Comparison of ENCODE assay signal across 8 cellular contexts in the genomic region with DNA sequence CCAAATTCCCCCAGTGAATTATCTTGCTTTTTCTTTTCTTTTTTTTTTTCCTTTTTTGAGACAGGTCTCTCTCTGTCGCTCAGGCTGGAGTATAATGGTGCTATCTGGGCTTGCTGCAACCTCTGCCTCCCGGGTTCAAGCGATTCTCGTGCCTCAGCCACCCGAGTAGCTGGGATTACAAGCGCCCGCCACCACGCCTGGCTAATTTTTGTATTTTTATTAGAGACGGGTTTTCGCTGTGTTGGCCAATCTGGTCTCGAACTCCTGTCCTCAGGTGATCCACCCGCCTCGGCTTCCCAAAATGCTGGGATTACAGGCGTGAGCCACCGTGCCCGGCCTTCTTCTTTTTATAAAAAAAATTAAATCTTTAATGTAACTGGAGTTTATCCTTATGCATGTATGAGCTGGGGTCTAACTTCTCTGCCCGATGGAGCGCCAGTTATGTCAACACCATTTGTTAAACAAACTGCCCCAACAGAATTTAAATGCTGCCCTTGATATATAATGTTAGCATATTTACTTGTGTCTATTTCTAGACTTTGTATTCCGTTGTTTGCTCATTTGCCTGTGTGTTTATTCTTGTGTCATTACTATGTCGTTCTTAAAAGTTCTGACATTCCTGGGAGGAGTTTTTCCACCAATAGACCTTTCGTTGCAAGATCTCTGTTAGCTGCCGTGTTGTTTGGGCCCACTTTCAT. TPM values are rescaled to one million over a fixed set of nuclear protein-coding genes. Genes with fewer than 3 reads are reported as not detected.
DNase-seq lines count a peak whose midpoint lies in the region; ATAC-seq and TF ChIP-seq lines count a peak whose summit lies in the region.

No MANE protein-coding gene starts in this region.

- H3K4me1 Mint-ChIP-seq in naive thymus-derived CD4-positive, alpha-beta T cell: peaks cover 14 to 35% (median 16%) of the 10 kb centered on the region in 7 donors

- peak overlapping the region; percentile 81 for H3K27ac ChIP-seq in naive thymus-derived CD4-positive, alpha-beta T cell (ENCODE audit: low read depth, low read length)

- H3K4me3 ChIP-seq in Loucy (ENCODE audit: low read length, poor library complexity, severe bottlenecking): peak overlapping the region; percentile 85
- H3K4me3 ChIP-seq in naive thymus-derived CD4-positive, alpha-beta T cell (ENCODE audit: low read length): peak overlapping the region; percentile 91

- H3F3A ChIP-seq in Loucy (ENCODE audit: low read depth): no peaks in the 10 kb centered on the region

- H4K20me1 ChIP-seq in Loucy (ENCODE audit: insufficient read depth, low read length, poor library complexity, severe bottlenecking): peaks cover 26% of the 10 kb centered on the region

- H3K4me1 ChIP-seq in Loucy (ENCODE audit: insufficient read depth, low read length, poor library complexity, severe bottlenecking): peaks cover 20% of the 10 kb centered on the region
- peaks cover 5 to 8% of the 10 kb centered on the region in 2 donors for H3K4me1 ChIP-seq in naive thymus-derived CD4-positive, alpha-beta T cell (ENCODE audit: control insufficient read depth in 2 of 2, insufficient read depth in 2 of 2, low read length in 2 of 2)

- in situ Hi-C loops in GM13976 (cut with MboI; ENCODE audit: low sequenced_read_pairs, unreplicated experiment): no loop called here

- H3K9me2 ChIP-seq in Loucy (replicated peaks; ENCODE audit: low read depth, low read length): no peaks in the 10 kb centered on the region

- H3K27me3 Mint-ChIP-seq in naive thymus-derived CD4-positive, alpha-beta T cell: no peaks in the 10 kb centered on the region

- CTCF ChIA-PET in naive thymus-derived CD4-positive, alpha-beta T cell (lab: Charles Lee): interaction anchor here (0.7 to 2.4 kb wide), 4 partner anchors 11 to 91 kb away, joined by 4 to 6 read pairs (median 5); no protein-coding TSS in a partner anchor

- H3K9ac ChIP-seq in Loucy (ENCODE audit: low read depth, low read length, poor library complexity, severe bottlenecking): peak overlapping the region; percentile 98

- H2AFZ ChIP-seq in Loucy (ENCODE audit: low read length): peak overlapping the region; percentile 74

- peaks cover 18% of the 10 kb centered on the region; the same call in 1 of the 2 replicates for H3K36me3 ChIP-seq in Loucy (ENCODE audit: insufficient read depth, low read length)
- no peaks in the 10 kb centered on the region for H3K36me3 ChIP-seq in naive thymus-derived CD4-positive, alpha-beta T cell (ENCODE audit: control insufficient read depth in 2 of 3, insufficient read depth in 3 of 3, low read length in 3 of 3)

- H3K79me2 ChIP-seq in Loucy (ENCODE audit: insufficient read depth, low read length): peaks cover 43% of the 10 kb centered on the region

- peak overlapping the region; percentile 85 to 97 (median 93) for H3K4me3 Mint-ChIP-seq in naive thymus-derived CD4-positive, alpha-beta T cell

- DNase-seq in dermis blood vessel endothelial cell (peak; percentile 39), GM19238 (ENCODE audit: insufficient read length, low spot score) (no peak), GM13976 (ENCODE audit: low spot score) (no peak), C1 segment of cervical spinal cord (lab: John Stamatoyannopoulos, UW) (no peak)
- no peak for DNase-seq in naive thymus-derived CD4-positive, alpha-beta T cell

- TF ChIP-seq CTCF in Loucy (conservative IDR thresholded peaks at IDR 0.05; ENCODE audit: low read length) (no peak), GM13976 (IDR thresholded peaks at IDR 0.05; ENCODE audit: borderline replicate concordance, control extremely low read depth, extremely low read depth, insufficient read depth, missing control alignments) (no peak)

- peak overlapping the region; percentile 88 for H3K4me2 ChIP-seq in Loucy (ENCODE audit: low read depth, low read length, poor library complexity, severe bottlenecking)

- H3K36me3 Mint-ChIP-seq in naive thymus-derived CD4-positive, alpha-beta T cell: peaks cover 0 to 16% (median 0%) of the 10 kb centered on the region in 5 donors

- peak; percentile 2 for ATAC-seq in GM18502 (IDR thresholded peaks at IDR 0.05; ENCODE audit: poor library complexity, unreplicated experiment)
- ATAC-seq in naive thymus-derived CD4-positive, alpha-beta T cell: no peak
- no peak for ATAC-seq in HG03571 (IDR thresholded peaks at IDR 0.05; ENCODE audit: unreplicated experiment)

- no peaks in the 10 kb centered on the region for H3K27me3 ChIP-seq in Loucy (ENCODE audit: insufficient read depth, low read length, poor library complexity, severe bottlenecking)
- no peaks in the 10 kb centered on the region for H3K27me3 ChIP-seq in naive thymus-derived CD4-positive, alpha-beta T cell (ENCODE audit: control insufficient read depth in 2 of 2, insufficient read depth in 2 of 2, low read length in 2 of 2)

- POLR2A ChIA-PET in naive thymus-derived CD4-positive, alpha-beta T cell (lab: Charles Lee): interaction anchor here (1.0 to 9.6 kb wide), 9 partner anchors 8 to 85 kb away, joined by 4 to 110 read pairs (median 6); partner anchors contain the start of genes BORCS6, CTC1 and SLC25A35

- intact Hi-C loops in naive thymus-derived CD4-positive, alpha-beta T cell (cut with micrococcal nuclease): loop anchor here (1.0 to 5.0 kb wide), 6 partner anchors 11 to 38 kb away; partner anchors contain the start of genes CTC1 (in 1 of the 2) and PFAS (in 1 of the 2)

- peak overlapping the region; percentile 60 to 95 (median 86) for H3K27ac Mint-ChIP-seq in naive thymus-derived CD4-positive, alpha-beta T cell

- no peaks in the 10 kb centered on the region for H3K9me3 Mint-ChIP-seq in naive thymus-derived CD4-positive, alpha-beta T cell

- no peaks in the 10 kb centered on the region for H3K9me3 ChIP-seq in Loucy (ENCODE audit: insufficient read depth, low read depth, low read length)
- no peaks in the 10 kb centered on the region for H3K9me3 ChIP-seq in naive thymus-derived CD4-positive, alpha-beta T cell (ENCODE audit: control insufficient read depth in 2 of 3, low read length in 3 of 3)

RNA-seq across cellular contexts. Expression of gene AURKB, which starts 0.5 kb away (rescaled TPM):
- total RNA-seq in dermis blood vessel endothelial cell: 15.3 and 58.0 TPM in 2 replicates
- total RNA-seq in naive thymus-derived CD4-positive, alpha-beta T cell: 10 to 100 TPM in 1 of 5 experiments, 1 to 10 TPM in 4; 1.1 to 97.7 (median 1.3) TPM
- not detected for polyA plus RNA-seq in naive thymus-derived CD4-positive, alpha-beta T cell

RNA-seq across cellular contexts. Expression of gene BORCS6, which starts 20.9 kb away (rescaled TPM):
- 16.6 and 18.9 TPM in 2 replicates for total RNA-seq in dermis blood vessel endothelial cell
- 10 to 100 TPM in 3 of 5 experiments, 1 to 10 TPM in 2; 5.4 to 16.1 (median 13.4) TPM for total RNA-seq in naive thymus-derived CD4-positive, alpha-beta T cell
- polyA plus RNA-seq in naive thymus-derived CD4-positive, alpha-beta T cell: 10 to 100 TPM; 16.7 to 23.7 TPM

RNA-seq across cellular contexts. Expression of gene TMEM107, which starts 34.7 kb away (rescaled TPM):
- 13.0 and 17.5 TPM in 2 replicates for total RNA-seq in dermis blood vessel endothelial cell
- 10 to 100 TPM; 23.1 to 49.7 (median 26.5) TPM for total RNA-seq in naive thymus-derived CD4-positive, alpha-beta T cell
- polyA plus RNA-seq in naive thymus-derived CD4-positive, alpha-beta T cell: 10 to 100 TPM; 40.4 to 45.9 TPM

RNA-seq across cellular contexts. Expression of gene CTC1, which starts 36.9 kb away (rescaled TPM):
- total RNA-seq in dermis blood vessel endothelial cell: 8.2 and 9.0 TPM in 2 replicates
- total RNA-seq in naive thymus-derived CD4-positive, alpha-beta T cell: 100 to 1,000 TPM; 124 to 366 (median 305) TPM
- polyA plus RNA-seq in naive thymus-derived CD4-positive, alpha-beta T cell: 10 to 100 TPM; 25.1 to 32.7 TPM

RNA-seq across cellular contexts. Expression of gene PFAS, which starts 38.2 kb away (rescaled TPM):
- total RNA-seq in dermis blood vessel endothelial cell: 21.8 and 42.3 TPM in 2 replicates
- 10 to 100 TPM; 31.6 to 68.9 (median 31.9) TPM for total RNA-seq in naive thymus-derived CD4-positive, alpha-beta T cell
- polyA plus RNA-seq in naive thymus-derived CD4-positive, alpha-beta T cell: 10 to 100 TPM; 15.2 to 17.4 TPM
